ENCODE assay signal across 8 cellular contexts in the genomic region with DNA sequence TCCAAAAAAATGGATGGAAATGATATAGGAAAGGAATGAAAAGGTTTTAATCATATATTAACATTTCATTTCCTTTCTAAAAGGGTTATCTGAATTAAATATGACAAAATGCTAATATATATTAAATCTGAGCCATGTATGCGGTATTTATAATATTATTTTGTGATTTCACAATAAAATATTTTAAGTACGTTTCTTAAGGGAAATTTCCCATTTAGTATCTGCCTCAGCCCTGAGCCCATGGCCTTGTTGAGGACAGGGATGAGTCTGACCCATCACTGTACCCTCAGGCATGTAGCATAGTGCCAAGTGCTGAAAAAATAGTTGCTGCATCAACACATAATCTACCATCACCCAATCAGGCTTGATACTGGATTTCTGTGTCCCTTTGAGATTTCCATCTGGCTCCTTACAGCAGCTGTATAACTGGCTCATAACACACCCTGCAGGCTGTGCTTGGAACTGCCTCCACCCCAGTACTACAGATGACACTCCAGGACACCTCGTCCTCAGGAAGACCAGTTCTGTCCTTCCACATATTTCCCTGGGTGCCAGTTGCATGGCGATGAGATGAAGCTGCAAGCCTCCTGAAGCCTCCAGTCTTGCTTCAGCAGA. TPM values are rescaled to one million over a fixed set of nuclear protein-coding genes. Genes with fewer than 3 reads are reported as not detected.
A peak's percentile ranks its signal among the peaks of the same experiment; 100 is the strongest.
DNase-seq lines count a peak whose midpoint lies in the region; ATAC-seq, FAIRE-seq and TF ChIP-seq lines count a peak whose summit lies in the region.

No MANE protein-coding gene starts in this region.

- H3K4me1 ChIP-seq in DOHH2 (ENCODE audit: control insufficient read depth, low read length): peaks cover 4% of the 10 kb centered on the region
- H3K4me1 ChIP-seq in small intestine (ENCODE audit: control insufficient read depth in 2 of 2, insufficient read depth in 1 of 2, low read depth in 1 of 2, low read length in 1 of 2): no peaks in the 10 kb centered on the region
- H3K4me1 ChIP-seq in sigmoid colon: no peaks in the 10 kb centered on the region

- TF ChIP-seq CTCF in DOHH2 (IDR thresholded peaks at IDR 0.05; ENCODE audit: low read depth, low read length, poor library complexity, severe bottlenecking) (peak; percentile 68), cardiac fibroblast (IDR thresholded peaks at IDR 0.05; ENCODE audit: low read depth, low read length) (peak; percentile 61), sigmoid colon (IDR thresholded peaks at IDR 0.05) (peak in 1 of 4 experiments; percentile 8)

- H3K27ac ChIP-seq in DOHH2 (ENCODE audit: low read depth, low read length) (no peak overlapping the region), small intestine (ENCODE audit: low read depth in 1 of 2, low read length in 1 of 2) (no peak overlapping the region), sigmoid colon (no peak overlapping the region)

- H3K36me3 ChIP-seq in DOHH2 (ENCODE audit: control insufficient read depth, low read length) (peaks cover 57% of the 10 kb centered on the region), MG63 (peaks cover 18% of the 10 kb centered on the region), small intestine (ENCODE audit: control insufficient read depth in 2 of 2, insufficient read depth in 2 of 2, low read length in 2 of 2) (peaks cover 0 to 10% of the 10 kb centered on the region in 2 donors), sigmoid colon (peaks cover 0 to 59% (median 5%) of the 10 kb centered on the region in 4 donors)

- ATAC-seq in GM19463 (IDR thresholded peaks at IDR 0.05; ENCODE audit: unreplicated experiment) (peak; percentile 78), HG03571 (IDR thresholded peaks at IDR 0.05; ENCODE audit: unreplicated experiment) (no peak)

- no peak for TF ChIP-seq EP300 in sigmoid colon (IDR thresholded peaks at IDR 0.05)

- no peaks in the 10 kb centered on the region for H4K20me1 ChIP-seq in DOHH2 (ENCODE audit: control insufficient read depth, insufficient read depth, low read depth, low read length)

- TF ChIP-seq POLR2A in sigmoid colon (IDR thresholded peaks at IDR 0.05): no peak

- 91 to 95% (median 93%) methylated on average over 4 of the region's 4 CpGs for WGBS in small intestine, 3 donors
- WGBS in sigmoid colon, 2 donors: 95 to 96% methylated on average over 4 of the region's 4 CpGs

- H3K27me3 ChIP-seq in DOHH2 (ENCODE audit: control insufficient read depth, low read length) (no peaks in the 10 kb centered on the region), MG63 (no peaks in the 10 kb centered on the region), small intestine (ENCODE audit: control insufficient read depth in 2 of 2, insufficient read depth in 2 of 2, low read length in 2 of 2) (no peaks in the 10 kb centered on the region), sigmoid colon (no peaks in the 10 kb centered on the region)

- H3K9me2 ChIP-seq in DOHH2 (replicated peaks; ENCODE audit: control insufficient read depth, low read length): no peaks in the 10 kb centered on the region

- H3K79me2 ChIP-seq in DOHH2 (ENCODE audit: control insufficient read depth, low read length): peaks cover 7% of the 10 kb centered on the region; the same call in 1 of the 2 replicates

- no peak overlapping the region for H3K4me2 ChIP-seq in DOHH2 (ENCODE audit: low read length)

- H3K4me3 ChIP-seq in DOHH2 (ENCODE audit: low read length) (no peak overlapping the region), MG63 (no peak overlapping the region), cardiac fibroblast (replicated peaks in 1 of 2; ENCODE audit: low read depth in 2 of 2, low read length in 2 of 2) (no peak overlapping the region), small intestine (ENCODE audit: low read depth in 1 of 2, low read length in 2 of 2) (no peak overlapping the region), sigmoid colon (no peak overlapping the region)

- no peaks in the 10 kb centered on the region for H3F3A ChIP-seq in DOHH2 (ENCODE audit: control insufficient read depth, insufficient read depth)

- intact Hi-C loops in sigmoid colon (cut with DNase I): no loop called here

- DNase-seq in MG63 (peak; percentile 11), cardiac fibroblast (ENCODE audit: low read depth in 2 of 2) (peak in 1 of 2 donors; percentile 28), small intestine (peak; percentile 43), NCI-H1436 (lab: John Stamatoyannopoulos, UW) (no peak), sigmoid colon (no peak)

- no peak for FAIRE-seq in small intestine (lab: Jason Lieb, UNC)

- no peaks in the 10 kb centered on the region for H3K9me3 ChIP-seq in DOHH2 (ENCODE audit: control insufficient read depth, insufficient read depth, low read length)
- H3K9me3 ChIP-seq in MG63: 0 out of 2 replicates have a peak, but pooled peaks cover 2% of the 10 kb centered on the region
- H3K9me3 ChIP-seq in small intestine (ENCODE audit: control insufficient read depth, low read depth): no peaks in the 10 kb centered on the region
- peaks cover 0 to 3% (median 0%) of the 10 kb centered on the region in 4 donors for H3K9me3 ChIP-seq in sigmoid colon

RNA-seq across cellular contexts. Expression of gene ASAH2, which starts 59.4 kb away (rescaled TPM):
- total RNA-seq in MG63 (2014; rRNA removed; shearing (Covaris generic); ENCODE audit: low replicate concordance): 0.22 and 0.76 TPM in 2 replicates
- polyA plus RNA-seq in small intestine (10 to 100 TPM in 2 of 3 donors, 1 to 10 TPM in 1; 3.8 to 32.2 (median 21.1) TPM), sigmoid colon (1 to 10 TPM in 1 of 3 donors, under 1 TPM in 1, not detected in 1; 0.26 to 4.9 TPM)
- total RNA-seq in sigmoid colon: 1 to 10 TPM in 1 of 4 donors, under 1 TPM in 3; under 0.01 to 2.0 (median 0.34) TPM

Comparison
In these comparisons a context has a peak if more than half of its experiments do, and no peak if none do; other contexts are left out.
1. DNase-seq: peak in MG63 (single experiment) and small intestine (single experiment); none in NCI-H1436 (single experiment) and sigmoid colon (single experiment).